Comparison of ENCODE assay signal across 8 cellular contexts in genomic region chrX:2325076-2325784, GRCh38.
DNase-seq lines count a peak whose midpoint lies in the region; ATAC-seq and TF ChIP-seq lines count a peak whose summit lies in the region.

No MANE protein-coding gene starts in this region.

- H3K27me3 ChIP-seq in heart left ventricle, result no peaks in the 10 kb centered on the region
- H3K27me3 ChIP-seq in gastrocnemius medialis, result no peaks in the 10 kb centered on the region

- H3K36me3 Mint-ChIP-seq in activated naive CD4-positive, alpha-beta T cell treated with anti-CD3 and anti-CD28 coated beads, Interleukin-2, amount 10 ng/mL, durations not matched to agents 7 days and 5 days, result peaks cover 16% of the 10 kb centered on the region

- TF ChIP-seq CTCF in heart left ventricle (IDR thresholded peaks at IDR 0.05) (no peak), gastrocnemius medialis (IDR thresholded peaks at IDR 0.05 in 4 of 5, conservative IDR thresholded peaks at IDR 0.05 in 1 of 5) (no peak)

- CTCF ChIA-PET in activated naive CD4-positive, alpha-beta T cell treated with anti-CD3 and anti-CD28 coated beads, Interleukin-2, amount 10 ng/mL, durations not matched to agents 7 days and 5 days (lab: Charles Lee), result no interaction called here

- peaks cover 0 to 14% (median 0%) of the 10 kb centered on the region in 12 donors for H3K4me1 ChIP-seq in heart left ventricle
- H3K4me1 ChIP-seq in gastrocnemius medialis, result peaks cover 0 to 14% of the 10 kb centered on the region in 2 donors

- H3K27me3 Mint-ChIP-seq in activated naive CD4-positive, alpha-beta T cell treated with anti-CD3 and anti-CD28 coated beads, Interleukin-2, amount 10 ng/mL, durations not matched to agents 7 days and 5 days, result no peaks in the 10 kb centered on the region

- in situ Hi-C loops in gastrocnemius medialis (cut with MboI; ENCODE audit: low sequenced_read_pairs in 4 of 4), result loop anchor here in 1 of 4 donors (25.0 kb wide), 2 partner anchors 287 to 1338 kb away; no protein-coding TSS in a partner anchor

- H3K9me3 ChIP-seq in heart left ventricle (no peaks in the 10 kb centered on the region), gastrocnemius medialis (no peaks in the 10 kb centered on the region)

- peak; percentile 28 to 65 (median 49) for ATAC-seq in heart left ventricle
- ATAC-seq in gastrocnemius medialis, result no peak
- ATAC-seq in HG03439 (IDR thresholded peaks at IDR 0.05; ENCODE audit: unreplicated experiment), result no peak

- H3K36me3 ChIP-seq in heart left ventricle, result no peaks in the 10 kb centered on the region
- H3K36me3 ChIP-seq in gastrocnemius medialis, result peaks cover 0 to 4% of the 10 kb centered on the region in 2 donors

- H3K27ac ChIP-seq in heart left ventricle (peak overlapping the region in 8 of 12 donors; percentile 1 to 84 (median 53)), gastrocnemius medialis (peak overlapping the region; percentile 51 to 93 (median 91))

- H3K4me1 Mint-ChIP-seq in activated naive CD4-positive, alpha-beta T cell treated with anti-CD3 and anti-CD28 coated beads, Interleukin-2, amount 10 ng/mL, durations not matched to agents 7 days and 5 days, result no peaks in the 10 kb centered on the region

- TF ChIP-seq POLR2A in heart left ventricle (IDR thresholded peaks at IDR 0.05) (no peak), gastrocnemius medialis (IDR thresholded peaks at IDR 0.05) (no peak)

- peak overlapping the region; percentile 7 for H3K27ac Mint-ChIP-seq in activated naive CD4-positive, alpha-beta T cell treated with anti-CD3 and anti-CD28 coated beads, Interleukin-2, amount 10 ng/mL, durations not matched to agents 7 days and 5 days

- intact Hi-C loops in heart left ventricle (cut with DNase I), result loop anchor here in 1 of 10 donors (10.0 kb wide), 1 partner anchor 870 kb away; the partner anchor contains the start of gene ASMTL
- intact Hi-C loops in gastrocnemius medialis (cut with DNase I; ENCODE audit: low total_unique reads), result loop anchor here (5.0 to 10.0 kb wide), 2 partner anchors 177 to 870 kb away; partner anchors contain the start of genes ASMTL, DHRSX and ZBED1

- H3K4me3 Mint-ChIP-seq in activated naive CD4-positive, alpha-beta T cell treated with anti-CD3 and anti-CD28 coated beads, Interleukin-2, amount 10 ng/mL, durations not matched to agents 7 days and 5 days, result peak overlapping the region; percentile 52

- H3K9me3 Mint-ChIP-seq in activated naive CD4-positive, alpha-beta T cell treated with anti-CD3 and anti-CD28 coated beads, Interleukin-2, amount 10 ng/mL, durations not matched to agents 7 days and 5 days, result peaks cover 33% of the 10 kb centered on the region

- peak overlapping the region in 11 of 12 donors; percentile 10 to 58 (median 36) for H3K4me3 ChIP-seq in heart left ventricle
- peak overlapping the region in 3 of 4 donors; percentile 44 to 58 (median 46) for H3K4me3 ChIP-seq in gastrocnemius medialis

- 18 to 78% (median 49%) methylated on average over 27 of the region's 27 CpGs for WGBS in heart left ventricle, 4 donors

- peak; percentile 69 for DNase-seq in activated CD8-positive, alpha-beta memory T cell treated with anti-CD3 and anti-CD28 coated beads for 24 hours
- DNase-seq in activated CD8-positive, alpha-beta memory T cell treated with anti-CD3 and anti-CD28 coated beads, Interleukin-2, amount 50 U/mL, for 48 hours, result no peak
- peak; percentile 23 for DNase-seq in activated naive CD4-positive, alpha-beta T cell treated with anti-CD3 and anti-CD28 coated beads, Interleukin-2, amount 10 ng/mL, durations not matched to agents 7 days and 5 days
- DNase-seq in heart left ventricle (peak; percentile 32 to 91 (median 64)), gastrocnemius medialis (peak; percentile 19 to 79), SW 1271 (lab: John Stamatoyannopoulos, UW) (no peak), iPS-NIHi11 (ENCODE audit: low spot score) (no peak)

Comparison
In these comparisons a context has a peak if more than half of its experiments do, and no peak if none do; other contexts are left out.
1. DNase-seq: peak in activated CD8-positive, alpha-beta memory T cell treated with anti-CD3 and anti-CD28 coated beads for 24 hours (single experiment), activated naive CD4-positive, alpha-beta T cell treated with anti-CD3 and anti-CD28 coated beads, Interleukin-2, amount 10 ng/mL, durations not matched to agents 7 days and 5 days (single experiment), heart left ventricle (5 of 5) and gastrocnemius medialis (2 of 2); none in activated CD8-positive, alpha-beta memory T cell treated with anti-CD3 and anti-CD28 coated beads, Interleukin-2, amount 50 U/mL, for 48 hours (single experiment), SW 1271 (0 of 2) and iPS-NIHi11 (single experiment).
2. ATAC-seq: peak in heart left ventricle (4 of 4); none in gastrocnemius medialis (0 of 2) and HG03439 (single experiment).